Comparison of ENCODE assay signal across 8 cellular contexts in the genomic region with DNA sequence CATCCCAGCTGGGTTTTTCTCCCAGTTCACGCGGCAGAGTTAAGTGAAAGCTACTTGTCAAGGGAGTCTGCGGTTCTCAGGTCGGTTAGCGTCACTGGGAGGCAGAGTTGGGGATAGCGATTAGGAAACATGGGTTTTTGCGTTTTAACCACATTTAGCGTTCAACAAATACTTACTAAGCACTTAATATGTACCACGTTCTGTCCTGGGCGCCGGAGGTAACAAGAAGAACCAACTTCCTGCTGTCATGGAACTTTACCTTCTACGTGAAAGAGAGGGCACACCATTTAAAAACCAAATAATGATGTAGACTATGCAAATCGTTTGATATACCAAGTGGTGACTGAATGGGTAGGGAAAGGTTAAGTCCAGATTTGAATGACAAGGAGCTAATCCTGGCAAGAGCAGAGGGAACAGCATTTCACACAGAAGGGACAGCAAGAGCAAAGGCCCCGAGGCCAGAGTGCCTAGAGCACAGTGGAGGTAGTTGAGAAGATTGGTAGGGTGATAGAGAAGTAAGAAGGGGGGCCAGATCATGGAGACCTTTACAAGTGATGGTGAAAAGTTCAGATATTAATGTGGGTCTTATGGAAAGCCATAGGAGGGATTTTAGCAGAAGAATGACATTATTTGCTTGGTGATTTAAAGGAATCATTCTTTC. TPM values are rescaled to one million over a fixed set of nuclear protein-coding genes. Genes with fewer than 3 reads are reported as not detected.
DNase-seq lines count a peak whose midpoint lies in the region; ATAC-seq and TF ChIP-seq lines count a peak whose summit lies in the region.

No MANE protein-coding gene starts in this region.

- H3K9me3 ChIP-seq in spleen = no peaks in the 10 kb centered on the region

- peak overlapping the region; percentile 89 to 95 (median 92) for H3K27ac ChIP-seq in spleen

- TF ChIP-seq CTCF in glutamatergic neuron (IDR thresholded peaks at IDR 0.05; ENCODE audit: partially characterized antibody, unreplicated experiment) = peak; percentile 0
- TF ChIP-seq CTCF in spleen (IDR thresholded peaks at IDR 0.05 in 8 of 11, conservative IDR thresholded peaks at IDR 0.05 in 3 of 11) = peak in 2 of 11 experiments; percentile 3 to 9

- no peaks in the 10 kb centered on the region for H3K27me3 ChIP-seq in spleen (replicated peaks in 1 of 7)

- H3K4me1 Mint-ChIP-seq in activated naive CD4-positive, alpha-beta T cell treated with anti-CD3 and anti-CD28 coated beads for 36 hours (ENCODE audit: low read depth) = peaks cover 42% of the 10 kb centered on the region
- peaks cover 36% of the 10 kb centered on the region for H3K4me1 Mint-ChIP-seq in activated CD4-positive, alpha-beta memory T cell treated with anti-CD3 and anti-CD28 coated beads for 36 hours (ENCODE audit: low read depth)
- H3K4me1 Mint-ChIP-seq in glutamatergic neuron (ENCODE audit: low read depth, unreplicated experiment) = peaks cover 13% of the 10 kb centered on the region

- POLR2A ChIA-PET in activated CD4-positive, alpha-beta memory T cell treated with anti-CD3 and anti-CD28 coated beads for 36 hours (lab: Charles Lee) = interaction anchor here (0.7 to 2.4 kb wide), 7 partner anchors 62 to 200 kb away, joined by 3 to 19 read pairs (median 4); a partner anchor contains a TSS

- CTCF ChIA-PET in activated naive CD4-positive, alpha-beta T cell treated with anti-CD3 and anti-CD28 coated beads for 36 hours (lab: Charles Lee) = interaction anchor here (0.6 to 4.0 kb wide), 5 partner anchors 17 to 225 kb away, joined by 3 to 25 read pairs (median 4); no protein-coding TSS in a partner anchor
- CTCF ChIA-PET in activated CD4-positive, alpha-beta memory T cell treated with anti-CD3 and anti-CD28 coated beads for 36 hours (lab: Charles Lee) = interaction anchor here (1.4 to 2.7 kb wide), 3 partner anchors 79 to 713 kb away, joined by 3 to 14 read pairs (median 5); no protein-coding TSS in a partner anchor

- peaks cover 12 to 42% (median 30%) of the 10 kb centered on the region in 6 donors for H3K4me1 ChIP-seq in spleen

- peak overlapping the region; percentile 94 for H3K4me3 Mint-ChIP-seq in activated naive CD4-positive, alpha-beta T cell treated with anti-CD3 and anti-CD28 coated beads for 36 hours
- peak overlapping the region; percentile 89 for H3K4me3 Mint-ChIP-seq in activated CD4-positive, alpha-beta memory T cell treated with anti-CD3 and anti-CD28 coated beads for 36 hours
- H3K4me3 Mint-ChIP-seq in glutamatergic neuron (ENCODE audit: unreplicated experiment) = peak overlapping the region; percentile 96

- DNase-seq in activated naive CD4-positive, alpha-beta T cell treated with anti-CD3 and anti-CD28 coated beads for 36 hours = no peak
- DNase-seq in activated naive CD4-positive, alpha-beta T cell (lab: John Stamatoyannopoulos, UW) = no peak
- no peak for DNase-seq in activated CD4-positive, alpha-beta memory T cell treated with anti-CD3 and anti-CD28 coated beads for 36 hours
- DNase-seq in glutamatergic neuron (no peak), spleen (no peak), hypothalamus (lab: John Stamatoyannopoulos, UW) (no peak), D341Med (ENCODE audit: low spot score) (no peak)

- intact Hi-C loops in activated naive CD4-positive, alpha-beta T cell treated with anti-CD3 and anti-CD28 coated beads for 36 hours (cut with micrococcal nuclease) = loop anchor here (1.0 to 10.0 kb wide), 2 partner anchors 472 to 666 kb away; no protein-coding TSS in a partner anchor
- intact Hi-C loops in activated CD4-positive, alpha-beta memory T cell treated with anti-CD3 and anti-CD28 coated beads for 36 hours (cut with micrococcal nuclease) = loop anchor here (1.0 to 5.0 kb wide), 2 partner anchors 114 to 212 kb away; no protein-coding TSS in a partner anchor
- intact Hi-C loops in spleen (cut with DNase I; ENCODE audit: low total_unique reads) = loop anchor here (10.0 kb wide), 1 partner anchor 76 kb away; a partner anchor contains a TSS

- no peaks in the 10 kb centered on the region for H3K9me3 Mint-ChIP-seq in activated naive CD4-positive, alpha-beta T cell treated with anti-CD3 and anti-CD28 coated beads for 36 hours
- H3K9me3 Mint-ChIP-seq in activated CD4-positive, alpha-beta memory T cell treated with anti-CD3 and anti-CD28 coated beads for 36 hours = no peaks in the 10 kb centered on the region
- no peaks in the 10 kb centered on the region for H3K9me3 Mint-ChIP-seq in glutamatergic neuron (ENCODE audit: unreplicated experiment)

- peak overlapping the region; percentile 97 for H3K27ac Mint-ChIP-seq in activated naive CD4-positive, alpha-beta T cell treated with anti-CD3 and anti-CD28 coated beads for 36 hours
- peak overlapping the region; percentile 97 for H3K27ac Mint-ChIP-seq in activated CD4-positive, alpha-beta memory T cell treated with anti-CD3 and anti-CD28 coated beads for 36 hours
- H3K27ac Mint-ChIP-seq in glutamatergic neuron (ENCODE audit: unreplicated experiment) = peak overlapping the region; percentile 71

- H3K36me3 Mint-ChIP-seq in activated naive CD4-positive, alpha-beta T cell treated with anti-CD3 and anti-CD28 coated beads for 36 hours (ENCODE audit: low read depth) = peaks cover 29% of the 10 kb centered on the region
- H3K36me3 Mint-ChIP-seq in activated CD4-positive, alpha-beta memory T cell treated with anti-CD3 and anti-CD28 coated beads for 36 hours = peaks cover 22% of the 10 kb centered on the region
- no peaks in the 10 kb centered on the region for H3K36me3 Mint-ChIP-seq in glutamatergic neuron (ENCODE audit: unreplicated experiment)

- no peaks in the 10 kb centered on the region for H3K27me3 Mint-ChIP-seq in activated naive CD4-positive, alpha-beta T cell treated with anti-CD3 and anti-CD28 coated beads for 36 hours (ENCODE audit: low read depth)
- H3K27me3 Mint-ChIP-seq in activated CD4-positive, alpha-beta memory T cell treated with anti-CD3 and anti-CD28 coated beads for 36 hours = no peaks in the 10 kb centered on the region
- H3K27me3 Mint-ChIP-seq in glutamatergic neuron (ENCODE audit: unreplicated experiment) = no peaks in the 10 kb centered on the region

- peak; percentile 4 for ATAC-seq in HG03045 (IDR thresholded peaks at IDR 0.05; ENCODE audit: unreplicated experiment)

- H3K36me3 ChIP-seq in spleen = peaks cover 0 to 29% (median 18%) of the 10 kb centered on the region in 6 donors

- WGBS in spleen, 5 donors = 1 to 2% (median 2%) methylated on average over 14 of the region's 14 CpGs

- H3K4me3 ChIP-seq in spleen = peak overlapping the region; percentile 56 to 90 (median 83)

- no peak for TF ChIP-seq POLR2A in spleen (IDR thresholded peaks at IDR 0.05)

RNA-seq across cellular contexts. Expression of a gene that starts 0.7 kb away (rescaled TPM):
- total RNA-seq in activated naive CD4-positive, alpha-beta T cell treated with anti-CD3 and anti-CD28 coated beads for 36 hours = 10 to 100 TPM; 33.8 to 38.5 TPM
- total RNA-seq in activated CD4-positive, alpha-beta memory T cell treated with anti-CD3 and anti-CD28 coated beads for 36 hours = 10 to 100 TPM; 33.5 to 38.7 TPM
- total RNA-seq in glutamatergic neuron (ENCODE audit: unreplicated experiment) (24.9 TPM), spleen (10 to 100 TPM; 15.8 to 26.6 (median 20.7) TPM)
- polyA plus RNA-seq in spleen = 10 to 100 TPM; 12.7 to 16.6 (median 13.0) TPM

RNA-seq across cellular contexts. Expression of a gene that starts 0.8 kb away (rescaled TPM):
- under 1 TPM; 0.25 to 0.26 TPM for total RNA-seq in activated naive CD4-positive, alpha-beta T cell treated with anti-CD3 and anti-CD28 coated beads for 36 hours
- total RNA-seq in activated CD4-positive, alpha-beta memory T cell treated with anti-CD3 and anti-CD28 coated beads for 36 hours = under 1 TPM; 0.12 to 0.22 TPM
- total RNA-seq in glutamatergic neuron (ENCODE audit: unreplicated experiment) (not detected), spleen (not detected)
- not detected for polyA plus RNA-seq in spleen
